22 cellular contexts compared by ENCODE assay signal in genomic region chr2:239549711-239550265, GRCh38.
"Had no signal": no experiment of that assay in that cellular context is flagged by ENCODE, and none has a peak within 500 bp of the region (broad histone marks: within the 10 kb centered on the region; RNA-seq: fewer than 3 reads in every experiment).

No MANE protein-coding gene starts in this region.

- H3K4me3 Mint-ChIP-seq: activated CD4-positive, alpha-beta T cell treated with anti-CD3 and anti-CD28 coated beads for 36 hours; brain had no signal

- H3K36me3 Mint-ChIP-seq: brain had no signal

- H3K4me2 ChIP-seq: hepatocyte had no signal

- H3K4me1 ChIP-seq: left ventricle myocardium inferior, uterus had no signal

- H3K4me3 ChIP-seq: dorsolateral prefrontal cortex, esophagus muscularis mucosa, hepatocyte, left ventricle myocardium inferior, stomach, uterus had no signal

- DNase-seq: activated CD4-positive, alpha-beta T cell treated with anti-CD3 and anti-CD28 coated beads for 36 hours; activated CD4-positive, alpha-beta T cell treated with anti-CD3 and anti-CD28 coated beads, Interleukin-2, amount 50 U/mL, for 4 hours; activated CD8-positive, alpha-beta memory T cell treated with anti-CD3 and anti-CD28 coated beads for 24 hours; activated CD8-positive, alpha-beta memory T cell treated with anti-CD3 and anti-CD28 coated beads, Interleukin-2, amount 50 U/mL, for 4 hours; activated gamma-delta T cell; activated T-cell treated with anti-CD3 and anti-CD28 coated beads, Interleukin-2, amount 50 U/mL, for 48 hours; dorsolateral prefrontal cortex; effector memory CD8-positive, alpha-beta T cell; glutamatergic neuron; left ventricle myocardium inferior; midbrain; retina; stimulated activated CD4-positive, alpha-beta T cell treated with anti-CD3 and anti-CD28 coated beads, Interleukin-12 subunit alpha, Interleukin-12 subunit beta, amount 100 ng/mL, for 4 hours; stomach; T-helper 9 cell; uterus had no signal

- H3K27ac Mint-ChIP-seq: brain, progenitor cell of endocrine pancreas had no signal

- H3K27ac ChIP-seq: dorsolateral prefrontal cortex, esophagus muscularis mucosa, hepatocyte, left ventricle myocardium inferior, stomach, uterus had no signal

- H3K36me3 ChIP-seq: esophagus muscularis mucosa, left ventricle myocardium inferior, stomach, uterus had no signal

- H3K27me3 ChIP-seq: esophagus muscularis mucosa, uterus had no signal

- H3K27me3 Mint-ChIP-seq: brain had no signal

- ATAC-seq: activated CD4-positive, alpha-beta T cell treated with anti-CD3 and anti-CD28 coated beads for 36 hours; activated naive CD4-positive, alpha-beta T cell treated with anti-CD3 and anti-CD28 coated beads, Interleukin-2, amount 50 U/mL, for 72 hours; effector memory CD8-positive, alpha-beta T cell; SK-N-SH treated with all-trans-retinoic acid at 6 μM for 48 hours had no signal

- H3K9me3 ChIP-seq: esophagus muscularis mucosa, left ventricle myocardium inferior, uterus had no signal
